In genomic region chr20:6940052-6940451, GRCh38 we compare ENCODE assay signal across 9 cellular contexts.
DNase-seq lines count a peak whose midpoint lies in the region; ATAC-seq and TF ChIP-seq lines count a peak whose summit lies in the region.
"Had no signal": no experiment of that assay in that cellular context is flagged by ENCODE, and none has a peak within 500 bp of the region (broad histone marks: within the 10 kb centered on the region; RNA-seq: fewer than 3 reads in every experiment).

No MANE protein-coding gene starts in this region.

- H2AFZ ChIP-seq in IMR-90 (replicated peaks; ENCODE audit: low read length, poor library complexity): no peak overlapping the region
- no peak overlapping the region for H2AFZ ChIP-seq in SU-DHL-6 (ENCODE audit: low read depth, low read length, severe bottlenecking)

- H3K36me3 ChIP-seq in IMR-90 (ENCODE audit: control insufficient read depth, insufficient read depth, low read length) (no peaks in the 10 kb centered on the region), SU-DHL-6 (ENCODE audit: low read length) (no peaks in the 10 kb centered on the region)

- no peak overlapping the region for H3K9ac ChIP-seq in IMR-90 (ENCODE audit: low read depth, low read length)
- no peak overlapping the region for H3K9ac ChIP-seq in SU-DHL-6 (ENCODE audit: low read length)

- H2AK9ac ChIP-seq in IMR-90 (replicated peaks; ENCODE audit: low read depth, low read length, poor library complexity): no peak overlapping the region

- no peak overlapping the region for H2AK5ac ChIP-seq in IMR-90 (ENCODE audit: low read depth, low read length)

- no peak for TF ChIP-seq POLR2A in IMR-90 (IDR thresholded peaks at IDR 0.05; ENCODE audit: low read depth, low read length)

- H3K4me2 ChIP-seq in IMR-90 (ENCODE audit: low read depth, low read length) (no peak overlapping the region), SU-DHL-6 (ENCODE audit: low read depth, low read length, poor library complexity, severe bottlenecking) (no peak overlapping the region)

- H2BK20ac ChIP-seq in IMR-90 (ENCODE audit: low read depth, low read length): no peak overlapping the region

- H3K27ac ChIP-seq in IMR-90 (ENCODE audit: insufficient read depth, low read length) (no peak overlapping the region), SU-DHL-6 (ENCODE audit: low read depth, low read length) (no peak overlapping the region)

- POLR2A ChIA-PET in IMR-90 (lab: Charles Lee; ENCODE audit: unreplicated experiment): no interaction called here

- no peak overlapping the region for H4K91ac ChIP-seq in IMR-90 (ENCODE audit: insufficient read depth, low read depth, low read length)

- no peaks in the 10 kb centered on the region for H3K9me2 ChIP-seq in SU-DHL-6 (replicated peaks; ENCODE audit: insufficient read depth, low read length)

- H3K23ac ChIP-seq in IMR-90 (ENCODE audit: low read depth, low read length): no peak overlapping the region

- H2BK120ac ChIP-seq in IMR-90 (ENCODE audit: low read depth, low read length): no peak overlapping the region

- no peak overlapping the region for H3K56ac ChIP-seq in IMR-90 (ENCODE audit: extremely low read depth, insufficient read depth, low read length)

- TF ChIP-seq RAD21 in IMR-90 (IDR thresholded peaks at IDR 0.05; ENCODE audit: low read length): no peak

- H3K79me2 ChIP-seq in SU-DHL-6 (ENCODE audit: insufficient read depth, low read length): no peaks in the 10 kb centered on the region

- no peaks in the 10 kb centered on the region for H3K79me1 ChIP-seq in IMR-90 (ENCODE audit: low read depth in 1 of 2, low read length in 2 of 2)

- no peaks in the 10 kb centered on the region for H3K4me1 ChIP-seq in IMR-90 (ENCODE audit: control insufficient read depth, insufficient read depth, low read length)

- no TSS peak for BruUV-seq in IMR-90 (replicated peaks; lab: Mats Ljungman, UMichigan)

- no peak overlapping the region for H3K4me3 ChIP-seq in IMR-90 (ENCODE audit: insufficient read depth, low read depth, low read length)
- no peak overlapping the region for H3K4me3 ChIP-seq in SU-DHL-6 (ENCODE audit: insufficient read depth, low read length, poor library complexity, severe bottlenecking)

- no peak overlapping the region for H3K18ac ChIP-seq in IMR-90 (ENCODE audit: low read depth, low read length)

- CTCF ChIA-PET in IMR-90 (lab: Yijun Ruan, JAX): no interaction called here

- peak; percentile 38 for DNase-seq in CD1c-positive myeloid dendritic cell (ENCODE audit: extremely low spot score)
- no peak for DNase-seq in IMR-90
- peak; percentile 58 for DNase-seq in iPS-NIHi7 (ENCODE audit: extremely low spot score)
- no peak for DNase-seq in mesenteric fat pad (ENCODE audit: low spot score)
- no peak for DNase-seq in activated CD4-positive, CD25-positive, alpha-beta regulatory T cell treated with anti-CD3 and anti-CD28 coated beads, Interleukin-2, amount 50 U/mL, for 72 hours
- DNase-seq in ureter (ENCODE audit: low spot score): no peak
- DNase-seq: activated CD4-positive, alpha-beta T cell treated with anti-CD3 and anti-CD28 coated beads for 4 hours had no signal

- no peak overlapping the region for H3K4ac ChIP-seq in IMR-90 (ENCODE audit: low read depth, low read length)

- ATAC-seq in IMR-90 (ENCODE audit: low read depth): no peak
- no peak for ATAC-seq in GM18502 (IDR thresholded peaks at IDR 0.05; ENCODE audit: poor library complexity, unreplicated experiment)

- H4K5ac ChIP-seq in IMR-90 (ENCODE audit: low read depth, low read length): no peak overlapping the region

- H2BK5ac ChIP-seq in IMR-90 (ENCODE audit: low read depth, low read length, poor library complexity, severe bottlenecking): no peak overlapping the region

- 0 out of 2 replicates have a peak, but pooled peaks have one; percentile 23 for TF ChIP-seq CTCF in IMR-90 (conservative IDR thresholded peaks at IDR 0.05; ENCODE audit: low read depth, low read length)
- peak; percentile 40 for TF ChIP-seq CTCF in SU-DHL-6 (IDR thresholded peaks at IDR 0.05; ENCODE audit: insufficient read depth, low read length, poor library complexity, severe bottlenecking)

- H3K27me3 ChIP-seq in IMR-90 (ENCODE audit: control insufficient read depth, insufficient read depth, low read length): no peaks in the 10 kb centered on the region
- no peaks in the 10 kb centered on the region for H3K27me3 ChIP-seq in SU-DHL-6 (ENCODE audit: low read length)

- H4K20me1 ChIP-seq in IMR-90 (ENCODE audit: insufficient read depth, low read length) (no peaks in the 10 kb centered on the region), SU-DHL-6 (ENCODE audit: low read depth, low read length) (no peaks in the 10 kb centered on the region)

- H3F3A ChIP-seq in SU-DHL-6 (ENCODE audit: insufficient read depth): no peaks in the 10 kb centered on the region

- intact Hi-C loops in IMR-90 (cut with micrococcal nuclease): no loop called here

- no CpG with 5 or more reads among the region's 5 CpGs for WGBS in IMR-90 (ENCODE audit: extremely low coverage in 2 of 2, insufficient read length in 1 of 2), 2 experiments

- H3K14ac ChIP-seq in IMR-90 (replicated peaks; ENCODE audit: low read depth, low read length): no peak overlapping the region

- dilution Hi-C loops in IMR-90 (cut with HindIII; ENCODE audit: low sequenced_read_pairs, unreplicated experiment): no loop called here

- H2BK15ac ChIP-seq in IMR-90 (ENCODE audit: low read depth, low read length): no peak overlapping the region

- H3K9me3 ChIP-seq in IMR-90 (ENCODE audit: control insufficient read depth, insufficient read depth, low read length) (peaks cover 4% of the 10 kb centered on the region; the same call in 1 of the 2 replicates), SU-DHL-6 (ENCODE audit: insufficient read depth, low read length) (no peaks in the 10 kb centered on the region)

- in situ Hi-C loops in IMR-90 (cut with MboI; ENCODE audit: low sequenced_read_pairs): no loop called here

- H4K8ac ChIP-seq in IMR-90 (ENCODE audit: low read depth in 2 of 2, low read length in 2 of 2): no peak overlapping the region

- H3K9me1 ChIP-seq in IMR-90 (ENCODE audit: insufficient read depth, low read length): no peaks in the 10 kb centered on the region

TF ChIP-seq in IMR-90, 13 proteins besides CTCF, POLR2A, EP300 and RAD21:
- TF ChIP-seq RFX5 (IDR thresholded peaks at IDR 0.05; ENCODE audit: low read depth, low read length) (no peak), ELK1 (IDR thresholded peaks at IDR 0.05; ENCODE audit: borderline replicate concordance, low read depth, low read length) (no peak), MXI1 (IDR thresholded peaks at IDR 0.05; ENCODE audit: borderline replicate concordance, low read depth, low read length) (no peak), SMC3 (IDR thresholded peaks at IDR 0.05; ENCODE audit: low read depth, low read length) (no peak), NFE2L2 (IDR thresholded peaks at IDR 0.05; ENCODE audit: low read depth, low read length) (no peak), FOS (IDR thresholded peaks at IDR 0.05; ENCODE audit: low read depth, low read length) (no peak), MAZ (IDR thresholded peaks at IDR 0.05; ENCODE audit: borderline replicate concordance, low read depth, low read length) (no peak), CEBPB (IDR thresholded peaks at IDR 0.05; ENCODE audit: low read depth, low read length) (no peak), USF2 (IDR thresholded peaks at IDR 0.05; ENCODE audit: low read depth, low read length) (no peak), MAFK (IDR thresholded peaks at IDR 0.05; ENCODE audit: low read depth, low read length) (no peak)

Comparison
In these comparisons a context has a peak if more than half of its experiments do, and no peak if none do; other contexts are left out.
1. DNase-seq: peak in CD1c-positive myeloid dendritic cell (single experiment) and iPS-NIHi7 (single experiment); none in IMR-90 (single experiment), mesenteric fat pad (single experiment), activated CD4-positive, CD25-positive, alpha-beta regulatory T cell treated with anti-CD3 and anti-CD28 coated beads, Interleukin-2, amount 50 U/mL, for 72 hours (single experiment) and ureter (single experiment).